In genomic region chr17:5226940-5227878, GRCh38 we compare ENCODE assay signal across 14 cellular contexts. TPM values are rescaled to one million over a fixed set of nuclear protein-coding genes. Genes with fewer than 3 reads are reported as not detected.
A peak's percentile ranks its signal among the peaks of the same experiment; 100 is the strongest.
DNase-seq lines count a peak whose midpoint lies in the region; ATAC-seq, FAIRE-seq and TF ChIP-seq lines count a peak whose summit lies in the region.
"Had no signal": no experiment of that assay in that cellular context is flagged by ENCODE, and none has a peak within 500 bp of the region (broad histone marks: within the 10 kb centered on the region; RNA-seq: fewer than 3 reads in every experiment).

No MANE protein-coding gene starts in this region.

- no peak for TF ChIP-seq CTCF in CD8-positive, alpha-beta T cell (IDR thresholded peaks at IDR 0.05)
- no peak for TF ChIP-seq CTCF in activated B cell treated with CpG ODN at 0.5 μM for 24 hours (IDR thresholded peaks at IDR 0.05)

- FAIRE-seq in H54 (lab: Jason Lieb, UNC): no peak
- FAIRE-seq: K562 had no signal

- POLR2A ChIA-PET in CD8-positive, alpha-beta T cell (lab: Charles Lee): interaction anchor here (0.5 to 2.7 kb wide), 10 partner anchors 10 to 131 kb away, joined by 3 to 22 read pairs (median 4); partner anchors contain the start of gene ZNF594
- POLR2A ChIA-PET in activated B cell treated with CpG ODN at 0.5 μM for 24 hours (lab: Charles Lee): interaction anchor here (0.7 to 10.8 kb wide), 12 partner anchors 8 to 261 kb away, joined by 3 to 130 read pairs (median 7); partner anchors contain the start of genes NUP88, RPAIN and SCIMP
- POLR2A ChIA-PET in naive thymus-derived CD4-positive, alpha-beta T cell (lab: Charles Lee): interaction anchor here (1.0 to 1.8 kb wide), 5 partner anchors 10 to 56 kb away, joined by 3 to 9 read pairs (median 4); partner anchors contain the start of gene ZNF594

- intact Hi-C loops in CD8-positive, alpha-beta T cell (cut with DNase I, micrococcal nuclease): no loop called here
- intact Hi-C loops in activated B cell treated with CpG ODN at 0.5 μM for 24 hours (cut with micrococcal nuclease): loop anchor here (2.0 kb wide), 1 partner anchor 16 kb away; no protein-coding TSS in a partner anchor
- intact Hi-C loops in naive thymus-derived CD4-positive, alpha-beta T cell (cut with micrococcal nuclease): loop anchor here in 1 of 2 donors (2.0 kb wide), 1 partner anchor 16 kb away; no protein-coding TSS in a partner anchor

- CTCF ChIA-PET in CD8-positive, alpha-beta T cell (lab: Charles Lee): interaction anchor here (0.6 to 2.3 kb wide), 13 partner anchors 9 to 212 kb away, joined by 3 to 9 read pairs (median 4); partner anchors contain the start of gene C1QBP
- CTCF ChIA-PET in activated B cell treated with CpG ODN at 0.5 μM for 24 hours (lab: Charles Lee): interaction anchor here (0.7 to 4.9 kb wide), 5 partner anchors 9 to 35 kb away, joined by 3 to 35 read pairs (median 4); no protein-coding TSS in a partner anchor
- CTCF ChIA-PET in naive thymus-derived CD4-positive, alpha-beta T cell (lab: Charles Lee): interaction anchor here (0.8 to 1.2 kb wide), 2 partner anchors 10 to 15 kb away, joined by 4 to 5 read pairs; no protein-coding TSS in a partner anchor

- TF ChIP-seq POLR2A in H54 (IDR thresholded peaks at IDR 0.05; ENCODE audit: low read depth, low read length): no peak

- peak overlapping the region; percentile 47 for H3K27ac ChIP-seq in CD8-positive, alpha-beta T cell (ENCODE audit: low read depth, low read length)
- no peak overlapping the region for H3K27ac ChIP-seq in naive thymus-derived CD4-positive, alpha-beta T cell (ENCODE audit: low read depth, low read length)
- H3K27ac ChIP-seq: tibial artery had no signal

- peaks cover 31% of the 10 kb centered on the region for H3K36me3 Mint-ChIP-seq in CD8-positive, alpha-beta T cell
- H3K36me3 Mint-ChIP-seq in activated B cell treated with CpG ODN at 0.5 μM for 24 hours (ENCODE audit: low read depth): peaks cover 41% of the 10 kb centered on the region
- peaks cover 0 to 51% (median 13%) of the 10 kb centered on the region in 5 donors for H3K36me3 Mint-ChIP-seq in naive thymus-derived CD4-positive, alpha-beta T cell

- peaks cover 46% of the 10 kb centered on the region for H3K4me1 ChIP-seq in CD8-positive, alpha-beta T cell (ENCODE audit: insufficient read depth, low read length)
- peaks cover 11 to 45% of the 10 kb centered on the region in 2 donors for H3K4me1 ChIP-seq in naive thymus-derived CD4-positive, alpha-beta T cell (ENCODE audit: control insufficient read depth in 2 of 2, insufficient read depth in 2 of 2, low read length in 2 of 2)
- H3K4me1 ChIP-seq: tibial artery had no signal

- H3K36me3 ChIP-seq in CD8-positive, alpha-beta T cell (ENCODE audit: insufficient read depth, low read length): no peaks in the 10 kb centered on the region
- peaks cover 0 to 6% (median 0%) of the 10 kb centered on the region in 3 experiments for H3K36me3 ChIP-seq in naive thymus-derived CD4-positive, alpha-beta T cell (ENCODE audit: control insufficient read depth in 2 of 3, insufficient read depth in 3 of 3, low read length in 3 of 3)

- peak overlapping the region; percentile 36 for H3K4me3 ChIP-seq in CD8-positive, alpha-beta T cell (ENCODE audit: low read depth, low read length)
- H3K4me3 ChIP-seq in naive thymus-derived CD4-positive, alpha-beta T cell (ENCODE audit: low read length): peak overlapping the region; percentile 33
- H3K4me3 ChIP-seq: K562, tibial artery had no signal

- peak; percentile 91 for ATAC-seq in CD8-positive, alpha-beta T cell
- peak; percentile 40 for ATAC-seq in GM19467 (IDR thresholded peaks at IDR 0.05; ENCODE audit: unreplicated experiment)
- ATAC-seq in activated B cell treated with CpG ODN at 0.5 μM for 24 hours (ENCODE audit: low read depth): peak; percentile 56
- peak; percentile 74 for ATAC-seq in naive thymus-derived CD4-positive, alpha-beta T cell
- no peak for ATAC-seq in HG03460 (IDR thresholded peaks at IDR 0.05; ENCODE audit: unreplicated experiment)
- ATAC-seq: K562 had no signal

- H3K27me3 ChIP-seq in CD8-positive, alpha-beta T cell (ENCODE audit: insufficient read depth, low read length): no peaks in the 10 kb centered on the region
- no peaks in the 10 kb centered on the region for H3K27me3 ChIP-seq in naive thymus-derived CD4-positive, alpha-beta T cell (ENCODE audit: control insufficient read depth in 2 of 2, insufficient read depth in 2 of 2, low read length in 2 of 2)
- H3K27me3 ChIP-seq: tibial artery had no signal

- DNase-seq in CD8-positive, alpha-beta T cell: peak in 6 of 7 experiments; percentile 28 to 76 (median 49)
- no peak for DNase-seq in activated B cell treated with CpG ODN at 0.5 μM for 24 hours
- DNase-seq in naive thymus-derived CD4-positive, alpha-beta T cell: peak in 2 of 9 donors; percentile 22 to 27
- no peak for DNase-seq in DMS79 treated with DMSO at 0.1 percent for 48 hours (lab: John Stamatoyannopoulos, UW)
- DNase-seq in anterior cingulate cortex (lab: John Stamatoyannopoulos, UW): no peak
- no peak for DNase-seq in H54 (ENCODE audit: insufficient read length, low spot score)
- DNase-seq: NCI-H446 treated with DMSO at 0.1 percent for 48 hours; stimulated activated CD4-positive, alpha-beta T cell treated with anti-CD3 and anti-CD28 coated beads, Interleukin-15, amount 100 ng/mL, for 24 hours; tibial artery had no signal

- peak overlapping the region; percentile 73 for H3K4me3 Mint-ChIP-seq in CD8-positive, alpha-beta T cell
- peak overlapping the region; percentile 75 for H3K4me3 Mint-ChIP-seq in activated B cell treated with CpG ODN at 0.5 μM for 24 hours
- H3K4me3 Mint-ChIP-seq in naive thymus-derived CD4-positive, alpha-beta T cell: peak overlapping the region in 8 of 10 donors; percentile 38 to 64 (median 46)
- H3K4me3 Mint-ChIP-seq: activated T-helper 1 cell treated with anti-CD3 and anti-CD28 coated beads, Interleukin-12 subunit alpha, Interleukin-12 subunit beta, Interleukin-2, Interleukin-4 antibody, amounts not matched to agents 30 ng/mL and 10 ng/mL and 1 ng/mL, durations not matched to agents 14 hours and 24 hours and 36 hours had no signal

- H3K27ac Mint-ChIP-seq in CD8-positive, alpha-beta T cell: peak overlapping the region; percentile 95
- H3K27ac Mint-ChIP-seq in activated B cell treated with CpG ODN at 0.5 μM for 24 hours: peak overlapping the region; percentile 98
- peak overlapping the region in 8 of 9 donors; percentile 74 to 92 (median 79) for H3K27ac Mint-ChIP-seq in naive thymus-derived CD4-positive, alpha-beta T cell
- H3K27ac Mint-ChIP-seq: activated T-helper 1 cell treated with anti-CD3 and anti-CD28 coated beads, Interleukin-12 subunit alpha, Interleukin-12 subunit beta, Interleukin-2, Interleukin-4 antibody, amounts not matched to agents 30 ng/mL and 10 ng/mL and 1 ng/mL, durations not matched to agents 14 hours and 24 hours and 36 hours had no signal

- H3K4me1 Mint-ChIP-seq in CD8-positive, alpha-beta T cell (ENCODE audit: low read depth): peaks cover 53% of the 10 kb centered on the region
- peaks cover 100% of the 10 kb centered on the region for H3K4me1 Mint-ChIP-seq in activated B cell treated with CpG ODN at 0.5 μM for 24 hours
- peaks cover 5 to 50% (median 32%) of the 10 kb centered on the region in 7 donors for H3K4me1 Mint-ChIP-seq in naive thymus-derived CD4-positive, alpha-beta T cell

- no peaks in the 10 kb centered on the region for H3K27me3 Mint-ChIP-seq in CD8-positive, alpha-beta T cell (ENCODE audit: low read depth)
- H3K27me3 Mint-ChIP-seq in activated B cell treated with CpG ODN at 0.5 μM for 24 hours: no peaks in the 10 kb centered on the region
- H3K27me3 Mint-ChIP-seq in naive thymus-derived CD4-positive, alpha-beta T cell: no peaks in the 10 kb centered on the region

- no peaks in the 10 kb centered on the region for H3K9me3 Mint-ChIP-seq in CD8-positive, alpha-beta T cell
- H3K9me3 Mint-ChIP-seq in activated B cell treated with CpG ODN at 0.5 μM for 24 hours: no peaks in the 10 kb centered on the region
- peaks cover 0 to 2% (median 0%) of the 10 kb centered on the region in 11 donors for H3K9me3 Mint-ChIP-seq in naive thymus-derived CD4-positive, alpha-beta T cell
- H3K9me3 Mint-ChIP-seq: activated T-helper 1 cell treated with anti-CD3 and anti-CD28 coated beads, Interleukin-12 subunit alpha, Interleukin-12 subunit beta, Interleukin-2, Interleukin-4 antibody, amounts not matched to agents 30 ng/mL and 10 ng/mL and 1 ng/mL, durations not matched to agents 14 hours and 24 hours and 36 hours had no signal

- no peaks in the 10 kb centered on the region for H3K9me3 ChIP-seq in CD8-positive, alpha-beta T cell (ENCODE audit: low read length)
- no peaks in the 10 kb centered on the region for H3K9me3 ChIP-seq in naive thymus-derived CD4-positive, alpha-beta T cell (ENCODE audit: control insufficient read depth in 2 of 3, low read length in 3 of 3)
- H3K9me3 ChIP-seq: tibial artery had no signal

RNA-seq across cellular contexts. Expression of gene SCIMP, which starts 7.5 kb away (rescaled TPM):
- total RNA-seq in CD8-positive, alpha-beta T cell: under 1 TPM; 0.14 to 0.19 TPM
- total RNA-seq in activated B cell treated with CpG ODN at 0.5 μM for 24 hours: 23.4 and 24.5 TPM in 2 replicates
- 10 to 100 TPM in 1 of 5 experiments, 1 to 10 TPM in 3, not detected in 1; 1.4 to 24.8 (median 1.6) TPM for total RNA-seq in naive thymus-derived CD4-positive, alpha-beta T cell
- polyA plus RNA-seq in naive thymus-derived CD4-positive, alpha-beta T cell: under 1 TPM; 0.33 to 0.35 TPM
- total RNA-seq: activated T-helper 1 cell treated with anti-CD3 and anti-CD28 coated beads, Interleukin-12 subunit alpha, Interleukin-12 subunit beta, Interleukin-2, Interleukin-4 antibody, amounts not matched to agents 30 ng/mL and 10 ng/mL and 1 ng/mL, durations not matched to agents 14 hours and 24 hours and 36 hours; myocyte had no signal

RNA-seq across cellular contexts. Expression of gene ZNF594, which starts 35.5 kb away (rescaled TPM):
- total RNA-seq in CD8-positive, alpha-beta T cell: 1 to 10 TPM; 3.2 to 3.3 TPM
- 20.4 and 26.8 TPM in 2 replicates for total RNA-seq in activated B cell treated with CpG ODN at 0.5 μM for 24 hours
- 10 to 100 TPM in 3 of 5 experiments, 1 to 10 TPM in 2; 4.8 to 35.7 (median 11.6) TPM for total RNA-seq in naive thymus-derived CD4-positive, alpha-beta T cell
- polyA plus RNA-seq in naive thymus-derived CD4-positive, alpha-beta T cell: 1 to 10 TPM; 2.6 to 4.4 TPM

RNA-seq across cellular contexts. Expression of gene RABEP1, which starts 54.9 kb away (rescaled TPM):
- total RNA-seq in CD8-positive, alpha-beta T cell: 10 to 100 TPM; 27.1 to 27.6 TPM
- total RNA-seq in activated B cell treated with CpG ODN at 0.5 μM for 24 hours: 63.5 and 67.5 TPM in 2 replicates
- 10 to 100 TPM; 37.3 to 58.5 (median 44.6) TPM for total RNA-seq in naive thymus-derived CD4-positive, alpha-beta T cell
- polyA plus RNA-seq in naive thymus-derived CD4-positive, alpha-beta T cell: 10 to 100 TPM; 26.2 to 35.9 TPM

Comparison
In these comparisons a context has a peak if more than half of its experiments do, and no peak if none do; other contexts are left out.
1. DNase-seq: peak in CD8-positive, alpha-beta T cell (6 of 7); none in activated B cell treated with CpG ODN at 0.5 μM for 24 hours (single experiment), DMS79 treated with DMSO at 0.1 percent for 48 hours (single experiment), anterior cingulate cortex (0 of 58) and H54 (single experiment).
2. Peak in every context shown above with its lines, with median percentiles within 50 percentile points of each other: H3K27ac Mint-ChIP-seq and H3K4me3 Mint-ChIP-seq.